In genomic region chr20:37407117-37407566, GRCh38 we compare ENCODE assay signal across 10 cellular contexts.
A peak's percentile ranks its signal among the peaks of the same experiment; 100 is the strongest.
DNase-seq lines count a peak whose midpoint lies in the region; ATAC-seq and TF ChIP-seq lines count a peak whose summit lies in the region.
"Had no signal": no experiment of that assay in that cellular context is flagged by ENCODE, and none has a peak within 500 bp of the region (broad histone marks: within the 10 kb centered on the region; RNA-seq: fewer than 3 reads in every experiment).

No MANE protein-coding gene starts in this region.

- H3K36me3 Mint-ChIP-seq in T-cell: no peaks in the 10 kb centered on the region
- peaks cover 27 to 38% of the 10 kb centered on the region in 2 donors for H3K36me3 Mint-ChIP-seq in stimulated activated naive B cell treated with anti-CD40 and anti-IgM and Interleukin-4, amounts not matched to agents 10 μg/mL and 1 μg/mL and 100 μg/mL, for 72 hours

- H3K4me1 Mint-ChIP-seq in T-cell: peaks cover 8 to 22% (median 20%) of the 10 kb centered on the region in 3 donors
- H3K4me1 Mint-ChIP-seq in stimulated activated naive B cell treated with anti-CD40 and anti-IgM and Interleukin-4, amounts not matched to agents 10 μg/mL and 1 μg/mL and 100 μg/mL, for 72 hours: peaks cover 36 to 43% of the 10 kb centered on the region in 2 donors

- H3K9me3 Mint-ChIP-seq in T-cell: no peaks in the 10 kb centered on the region
- H3K9me3 Mint-ChIP-seq in stimulated activated naive B cell treated with anti-CD40 and anti-IgM and Interleukin-4, amounts not matched to agents 10 μg/mL and 1 μg/mL and 100 μg/mL, for 72 hours: no peaks in the 10 kb centered on the region

- TF ChIP-seq CTCF in fibroblast of lung (conservative IDR thresholded peaks at IDR 0.05 in 1 of 2, IDR thresholded peaks at IDR 0.05 in 1 of 2; ENCODE audit: low read depth in 1 of 2, low read length in 2 of 2): no peak

- no peak overlapping the region for H3K27ac Mint-ChIP-seq in T-cell
- peak overlapping the region; percentile 38 for H3K27ac Mint-ChIP-seq in stimulated activated naive B cell treated with anti-CD40 and anti-IgM and Interleukin-4, amounts not matched to agents 10 μg/mL and 1 μg/mL and 100 μg/mL, for 72 hours

- H3K9ac ChIP-seq in fibroblast of lung (ENCODE audit: insufficient read depth, low read length): no peak overlapping the region

- POLR2A ChIA-PET in T-cell (lab: Charles Lee): no interaction called here

- H3K27me3 Mint-ChIP-seq in T-cell: peaks cover 27 to 43% of the 10 kb centered on the region in 2 donors
- peaks cover 13 to 18% of the 10 kb centered on the region in 2 donors for H3K27me3 Mint-ChIP-seq in stimulated activated naive B cell treated with anti-CD40 and anti-IgM and Interleukin-4, amounts not matched to agents 10 μg/mL and 1 μg/mL and 100 μg/mL, for 72 hours

- H3K9me3 ChIP-seq in fibroblast of lung (ENCODE audit: control insufficient read depth, insufficient read depth, low read depth, low read length): no peaks in the 10 kb centered on the region
- H3K9me3 ChIP-seq: transverse colon had no signal

- H3K4me3 Mint-ChIP-seq in T-cell: peak overlapping the region in 2 of 3 donors; percentile 28 to 75
- peak overlapping the region; percentile 77 to 79 for H3K4me3 Mint-ChIP-seq in stimulated activated naive B cell treated with anti-CD40 and anti-IgM and Interleukin-4, amounts not matched to agents 10 μg/mL and 1 μg/mL and 100 μg/mL, for 72 hours

- no peaks in the 10 kb centered on the region for H3K79me2 ChIP-seq in fibroblast of lung (ENCODE audit: control insufficient read depth, insufficient read depth, low read length)

- H3K4me2 ChIP-seq in fibroblast of lung (ENCODE audit: extremely low read depth, insufficient read depth, low read length): peak overlapping the region; percentile 25

- peaks cover 9% of the 10 kb centered on the region for H3K36me3 ChIP-seq in fibroblast of lung (ENCODE audit: control insufficient read depth, insufficient read depth, low read length)
- H3K36me3 ChIP-seq: transverse colon had no signal

- no peaks in the 10 kb centered on the region for H4K20me1 ChIP-seq in fibroblast of lung (ENCODE audit: control insufficient read depth, extremely low read depth, insufficient read depth, low read length)

- no peak overlapping the region for H3K27ac ChIP-seq in fibroblast of lung (ENCODE audit: insufficient read depth, low read length)
- H3K27ac ChIP-seq: transverse colon had no signal

- peaks cover 26% of the 10 kb centered on the region for H3K27me3 ChIP-seq in fibroblast of lung (ENCODE audit: control insufficient read depth, insufficient read depth, low read length)

- H3K4me1 ChIP-seq in fibroblast of lung (ENCODE audit: control insufficient read depth, extremely low read depth, insufficient read depth, low read length): peaks cover 4% of the 10 kb centered on the region

- DNase-seq in Right ventricle myocardium superior (no peak), cardiac septum (ENCODE audit: low spot score) (no peak), T-cell (no peak), fibroblast of lung (ENCODE audit: low read depth in 2 of 2) (peak in 1 of 2 donors; percentile 22), HCEC 1CT (no peak), hypothalamus (lab: John Stamatoyannopoulos, UW) (no peak)
- DNase-seq in stimulated activated naive B cell treated with anti-CD40 and anti-IgM and Interleukin-4, amounts not matched to agents 10 μg/mL and 1 μg/mL and 100 μg/mL, for 72 hours: no peak
- DNase-seq: T-helper 9 cell had no signal

- intact Hi-C loops in Right ventricle myocardium superior (cut with DNase I) (no loop called here), cardiac septum (cut with DNase I) (no loop called here)

- H2AFZ ChIP-seq in fibroblast of lung (ENCODE audit: low read length): no peak overlapping the region

- ATAC-seq in Right ventricle myocardium superior (ENCODE audit: poor library complexity): peak; percentile 4
- no peak for ATAC-seq in T-cell (replicated peaks in 1 of 4)
- ATAC-seq in stimulated activated naive B cell treated with anti-CD40 and anti-IgM and Interleukin-4, amounts not matched to agents 10 μg/mL and 1 μg/mL and 100 μg/mL, for 72 hours (replicated peaks): no peak
- no peak for ATAC-seq in GM21526 (IDR thresholded peaks at IDR 0.05; ENCODE audit: low FRiP score, unreplicated experiment)

- H3K4me3 ChIP-seq in fibroblast of lung (replicated peaks in 1 of 4; ENCODE audit: control extremely low read depth in 1 of 4, insufficient read depth in 1 of 4, low read depth in 3 of 4, low read length in 4 of 4): peak overlapping the region in 1 of 4 experiments; percentile 49

- CTCF ChIA-PET in T-cell (lab: Charles Lee): no interaction called here
